ENCODE assay signal across 24 cellular contexts in the genomic region with DNA sequence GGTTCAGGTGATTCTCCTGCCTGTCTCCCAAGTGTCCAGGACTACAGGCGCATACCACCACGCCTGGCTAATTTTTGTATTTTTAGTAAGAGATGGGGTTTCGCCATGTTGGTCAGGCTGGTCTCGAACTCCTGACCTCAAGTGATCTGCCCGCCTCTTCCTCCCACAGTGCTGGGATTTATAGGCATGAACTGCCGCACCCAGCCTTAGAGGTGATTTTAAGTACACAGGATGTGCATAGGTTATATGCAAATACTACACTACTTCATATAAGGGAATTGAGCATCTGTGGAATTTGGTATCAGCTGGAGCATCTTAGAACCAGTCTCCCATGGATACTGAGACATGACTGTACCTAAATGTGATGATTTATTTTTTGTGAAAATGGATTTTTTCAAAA.
"Had no signal": no experiment of that assay in that cellular context is flagged by ENCODE, and none has a peak within 500 bp of the region (broad histone marks: within the 10 kb centered on the region; RNA-seq: fewer than 3 reads in every experiment).

No MANE protein-coding gene starts in this region.

- H3K36me3 ChIP-seq: thoracic aorta had no signal

- H3K4me3 ChIP-seq: left lung, thoracic aorta had no signal

- H3K27ac Mint-ChIP-seq: activated naive CD8-positive, alpha-beta T cell treated with anti-CD3 and anti-CD28 coated beads, Interleukin-2, amount 10 ng/mL, durations not matched to agents 7 days and 5 days had no signal

- H3K27me3 ChIP-seq: left lung had no signal

- H3K27me3 Mint-ChIP-seq: activated naive CD8-positive, alpha-beta T cell treated with anti-CD3 and anti-CD28 coated beads, Interleukin-2, amount 10 ng/mL, durations not matched to agents 7 days and 5 days; activated T-cell treated with anti-CD3 and anti-CD28 coated beads, Interleukin-2, amount 50 U/mL, for 24 hours; activated T-helper 17 cell treated with anti-CD3 and anti-CD28 coated beads, Interleukin-2, amount 50 U/mL, for 72 hours had no signal

- H3K9me3 ChIP-seq: left lung, thoracic aorta had no signal

- DNase-seq: activated CD4-positive, alpha-beta T cell treated with anti-CD3 and anti-CD28 coated beads for 1 hour; activated CD4-positive, alpha-beta T cell treated with anti-CD3 and anti-CD28 coated beads, Interleukin-2, amount 50 U/mL, for 1 hour; activated CD8-positive, alpha-beta memory T cell treated with anti-CD3 and anti-CD28 coated beads for 24 hours; activated CD8-positive, alpha-beta memory T cell treated with anti-CD3 and anti-CD28 coated beads, Interleukin-2, amount 50 U/mL, for 4 hours; activated naive CD4-positive, alpha-beta T cell treated with Interleukin-2 at 50 U/mL for 16 hours; activated naive CD8-positive, alpha-beta T cell treated with anti-CD3 and anti-CD28 coated beads, Interleukin-2, amount 10 ng/mL, durations not matched to agents 7 days and 5 days; activated T-cell treated with anti-CD3 and anti-CD28 coated beads, Interleukin-2, amount 50 U/mL, for 24 hours; amygdala; erythroblast; foreskin fibroblast; left lung; nephron progenitor cell; nucleus accumbens; small intestine; stimulated activated CD4-positive, alpha-beta T cell treated with anti-CD3 and anti-CD28 coated beads, Interleukin-15, amount 100 ng/mL, for 24 hours; stimulated activated CD4-positive, alpha-beta T cell treated with anti-CD3 and anti-CD28 coated beads, Interleukin-2, amount 100 ng/mL, for 48 hours; stimulated activated CD8-positive, alpha-beta memory T cell treated with anti-CD3 and anti-CD28 coated beads, Interleukin-4, amount 100 ng/mL, for 48 hours; stimulated activated naive CD4-positive, alpha-beta T cell; WERI-Rb-1 had no signal

- H3K27ac ChIP-seq: thoracic aorta, WERI-Rb-1 had no signal

- H3K4me3 Mint-ChIP-seq: activated naive CD8-positive, alpha-beta T cell treated with anti-CD3 and anti-CD28 coated beads, Interleukin-2, amount 10 ng/mL, durations not matched to agents 7 days and 5 days; activated T-cell treated with anti-CD3 and anti-CD28 coated beads, Interleukin-2, amount 50 U/mL, for 24 hours; activated T-helper 17 cell treated with anti-CD3 and anti-CD28 coated beads, Interleukin-2, amount 50 U/mL, for 72 hours; mesothelial cell of epicardium; nephron progenitor cell had no signal

- H3K9me3 Mint-ChIP-seq: activated naive CD8-positive, alpha-beta T cell treated with anti-CD3 and anti-CD28 coated beads, Interleukin-2, amount 10 ng/mL, durations not matched to agents 7 days and 5 days; activated T-cell treated with anti-CD3 and anti-CD28 coated beads, Interleukin-2, amount 50 U/mL, for 24 hours; activated T-helper 17 cell treated with anti-CD3 and anti-CD28 coated beads, Interleukin-2, amount 50 U/mL, for 72 hours; mesothelial cell of epicardium; nephron progenitor cell had no signal

- ATAC-seq: activated T-helper 17 cell treated with anti-CD3 and anti-CD28 coated beads, Interleukin-2, amount 50 U/mL, for 72 hours; left lung; sciatic nerve; SK-N-SH treated with all-trans-retinoic acid at 6 μM for 48 hours had no signal
